Comparison of ENCODE assay signal across 1 cellular context in the genomic region with DNA sequence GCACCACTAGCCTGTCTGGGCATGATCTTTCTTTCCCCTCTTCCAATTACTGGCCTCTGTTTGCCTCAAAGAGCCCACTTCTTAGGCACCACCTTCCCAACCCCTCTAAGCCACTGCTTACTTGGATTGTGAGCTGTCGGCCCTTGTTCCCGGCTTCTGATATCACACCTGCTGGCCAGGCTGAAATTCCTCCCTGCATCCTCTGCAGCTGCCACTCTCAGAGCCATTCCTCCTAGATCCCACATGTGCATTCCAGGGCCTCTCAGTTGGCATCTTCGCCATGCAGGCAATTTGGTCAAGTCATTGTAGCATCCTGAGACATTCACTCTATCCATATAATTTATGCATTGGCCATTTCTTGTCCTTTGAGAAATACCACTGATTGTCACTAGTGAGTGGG.
A peak's percentile ranks its signal among the peaks of the same experiment; 100 is the strongest.
TF ChIP-seq lines count a peak whose summit lies in the region.

No MANE protein-coding gene starts in this region.

TF ChIP-seq in HepG2, 621 proteins besides CTCF, POLR2A, EP300 and RAD21 (continued from another document and continues in another):
- TF ChIP-seq BCLAF1 (IDR thresholded peaks at IDR 0.05) (no peak), ZNF772 (CRISPR knock-in tag; IDR thresholded peaks at IDR 0.05) (no peak), RFX3 (CRISPR knock-in tag; IDR thresholded peaks at IDR 0.05) (no peak), THAP11 (CRISPR knock-in tag; IDR thresholded peaks at IDR 0.05) (no peak), HDAC6 (IDR thresholded peaks at IDR 0.05; ENCODE audit: low read depth, low read length) (no peak), KMT2A (CRISPR knock-in tag; IDR thresholded peaks at IDR 0.05) (no peak), ZUFSP (CRISPR knock-in tag; IDR thresholded peaks at IDR 0.05; ENCODE audit: borderline replicate concordance) (no peak), ZNF816 (CRISPR knock-in tag; IDR thresholded peaks at IDR 0.05; ENCODE audit: borderline replicate concordance) (no peak), TCF7L2 (IDR thresholded peaks at IDR 0.05; ENCODE audit: low read depth, low read length) (no peak), ZMYM3 (CRISPR knock-in tag; IDR thresholded peaks at IDR 0.05) (0 out of 2 replicates have a peak, but pooled peaks have one; percentile 15), BORCS8-MEF2B (CRISPR knock-in tag; IDR thresholded peaks at IDR 0.05) (no peak), KLF13 (CRISPR knock-in tag; IDR thresholded peaks at IDR 0.05) (no peak), SCMH1 (CRISPR knock-in tag; IDR thresholded peaks at IDR 0.05; ENCODE audit: borderline replicate concordance) (no peak), CEBPG (CRISPR knock-in tag; IDR thresholded peaks at IDR 0.05) (no peak), SSRP1 (CRISPR knock-in tag; IDR thresholded peaks at IDR 0.05) (no peak), GTF3A (CRISPR knock-in tag; conservative IDR thresholded peaks at IDR 0.05) (no peak), RBFOX2 (IDR thresholded peaks at IDR 0.05; ENCODE audit: low read depth, low read length) (no peak), ZNF451 (CRISPR knock-in tag; IDR thresholded peaks at IDR 0.05) (no peak), ZSCAN22 (CRISPR knock-in tag; IDR thresholded peaks at IDR 0.05) (no peak), TEAD3 (CRISPR knock-in tag; optimal IDR thresholded peaks at IDR 0.05; ENCODE audit: borderline replicate concordance) (peak; percentile 87), ZNF780A (CRISPR knock-in tag; IDR thresholded peaks at IDR 0.05) (no peak), TSC22D2 (CRISPR knock-in tag; IDR thresholded peaks at IDR 0.05; ENCODE audit: borderline replicate concordance) (no peak), RARA (CRISPR knock-in tag; IDR thresholded peaks at IDR 0.05) (no peak), ZBTB42 (CRISPR knock-in tag; IDR thresholded peaks at IDR 0.05) (0 out of 2 replicates have a peak, but pooled peaks have one; percentile 47), ZNF333 (CRISPR knock-in tag; IDR thresholded peaks at IDR 0.05; ENCODE audit: borderline replicate concordance) (no peak), HOXA3 (CRISPR knock-in tag; IDR thresholded peaks at IDR 0.05) (no peak), NR2F6 (IDR thresholded peaks at IDR 0.05) (no peak), NR2F6 (CRISPR knock-in tag; IDR thresholded peaks at IDR 0.05) (no peak), REL (CRISPR knock-in tag; conservative IDR thresholded peaks at IDR 0.05) (no peak), ZNF235 (CRISPR knock-in tag; IDR thresholded peaks at IDR 0.05; ENCODE audit: borderline replicate concordance) (no peak), ZNF329 (CRISPR knock-in tag; IDR thresholded peaks at IDR 0.05; ENCODE audit: low read depth) (no peak), ZNF7 (CRISPR knock-in tag; IDR thresholded peaks at IDR 0.05) (no peak), SALL2 (CRISPR knock-in tag; IDR thresholded peaks at IDR 0.05) (no peak), FLYWCH1 (CRISPR knock-in tag; IDR thresholded peaks at IDR 0.05) (no peak), ZBTB21 (CRISPR knock-in tag; IDR thresholded peaks at IDR 0.05) (no peak), NCOA1 (CRISPR knock-in tag; IDR thresholded peaks at IDR 0.05) (no peak; the same call in 1 of the 2 replicates), ZBTB44 (CRISPR knock-in tag; IDR thresholded peaks at IDR 0.05) (no peak), TEAD2 (CRISPR knock-in tag; IDR thresholded peaks at IDR 0.05) (no peak), ZNF770 (CRISPR knock-in tag; IDR thresholded peaks at IDR 0.05) (no peak), ZNF567 (CRISPR knock-in tag; IDR thresholded peaks at IDR 0.05; ENCODE audit: borderline replicate concordance) (0 out of 2 replicates have a peak, but pooled peaks have one; percentile 33), BATF2 (CRISPR knock-in tag; IDR thresholded peaks at IDR 0.05) (no peak), ZNF121 (CRISPR knock-in tag; IDR thresholded peaks at IDR 0.05) (no peak), TARDBP (CRISPR knock-in tag; IDR thresholded peaks at IDR 0.05) (no peak), PAWR (CRISPR knock-in tag; IDR thresholded peaks at IDR 0.05; ENCODE audit: borderline replicate concordance) (no peak), ATRX (CRISPR knock-in tag; IDR thresholded peaks at IDR 0.05; ENCODE audit: borderline replicate concordance) (no peak), ZNF775 (CRISPR knock-in tag; IDR thresholded peaks at IDR 0.05; ENCODE audit: borderline replicate concordance) (no peak), ZBTB14 (CRISPR knock-in tag; IDR thresholded peaks at IDR 0.05) (no peak), ERF (CRISPR knock-in tag; IDR thresholded peaks at IDR 0.05) (no peak), ZNF761 (CRISPR knock-in tag; conservative IDR thresholded peaks at IDR 0.05) (no peak), ZNF564 (CRISPR knock-in tag; IDR thresholded peaks at IDR 0.05) (no peak), ZNF766 (CRISPR knock-in tag; IDR thresholded peaks at IDR 0.05; ENCODE audit: borderline replicate concordance) (no peak), ZNF557 (CRISPR knock-in tag; IDR thresholded peaks at IDR 0.05) (no peak), BRD4 (CRISPR knock-in tag; IDR thresholded peaks at IDR 0.05) (peak; percentile 80; the same call in 1 of the 2 replicates), ZNF143 (CRISPR knock-in tag; IDR thresholded peaks at IDR 0.05) (peak; percentile 47)
- TF ChIP-seq, protein P1, sequence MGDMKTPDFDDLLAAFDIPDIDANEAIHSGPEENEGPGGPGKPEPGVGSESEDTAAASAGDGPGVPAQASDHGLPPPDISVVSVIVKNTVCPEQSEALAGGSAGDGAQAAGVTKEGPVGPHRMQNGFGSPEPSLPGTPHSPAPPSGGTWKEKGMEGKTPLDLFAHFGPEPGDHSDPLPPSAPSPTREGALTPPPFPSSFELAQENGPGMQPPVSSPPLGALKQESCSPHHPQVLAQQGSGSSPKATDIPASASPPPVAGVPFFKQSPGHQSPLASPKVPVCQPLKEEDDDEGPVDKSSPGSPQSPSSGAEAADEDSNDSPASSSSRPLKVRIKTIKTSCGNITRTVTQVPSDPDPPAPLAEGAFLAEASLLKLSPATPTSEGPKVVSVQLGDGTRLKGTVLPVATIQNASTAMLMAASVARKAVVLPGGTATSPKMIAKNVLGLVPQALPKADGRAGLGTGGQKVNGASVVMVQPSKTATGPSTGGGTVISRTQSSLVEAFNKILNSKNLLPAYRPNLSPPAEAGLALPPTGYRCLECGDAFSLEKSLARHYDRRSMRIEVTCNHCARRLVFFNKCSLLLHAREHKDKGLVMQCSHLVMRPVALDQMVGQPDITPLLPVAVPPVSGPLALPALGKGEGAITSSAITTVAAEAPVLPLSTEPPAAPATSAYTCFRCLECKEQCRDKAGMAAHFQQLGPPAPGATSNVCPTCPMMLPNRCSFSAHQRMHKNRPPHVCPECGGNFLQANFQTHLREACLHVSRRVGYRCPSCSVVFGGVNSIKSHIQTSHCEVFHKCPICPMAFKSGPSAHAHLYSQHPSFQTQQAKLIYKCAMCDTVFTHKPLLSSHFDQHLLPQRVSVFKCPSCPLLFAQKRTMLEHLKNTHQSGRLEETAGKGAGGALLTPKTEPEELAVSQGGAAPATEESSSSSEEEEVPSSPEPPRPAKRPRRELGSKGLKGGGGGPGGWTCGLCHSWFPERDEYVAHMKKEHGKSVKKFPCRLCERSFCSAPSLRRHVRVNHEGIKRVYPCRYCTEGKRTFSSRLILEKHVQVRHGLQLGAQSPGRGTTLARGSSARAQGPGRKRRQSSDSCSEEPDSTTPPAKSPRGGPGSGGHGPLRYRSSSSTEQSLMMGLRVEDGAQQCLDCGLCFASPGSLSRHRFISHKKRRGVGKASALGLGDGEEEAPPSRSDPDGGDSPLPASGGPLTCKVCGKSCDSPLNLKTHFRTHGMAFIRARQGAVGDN (CRISPR knock-in tag; IDR thresholded peaks at IDR 0.05), result 0 out of 2 replicates have a peak, but pooled peaks have one; percentile 31
- TF ChIP-seq, protein P2, sequence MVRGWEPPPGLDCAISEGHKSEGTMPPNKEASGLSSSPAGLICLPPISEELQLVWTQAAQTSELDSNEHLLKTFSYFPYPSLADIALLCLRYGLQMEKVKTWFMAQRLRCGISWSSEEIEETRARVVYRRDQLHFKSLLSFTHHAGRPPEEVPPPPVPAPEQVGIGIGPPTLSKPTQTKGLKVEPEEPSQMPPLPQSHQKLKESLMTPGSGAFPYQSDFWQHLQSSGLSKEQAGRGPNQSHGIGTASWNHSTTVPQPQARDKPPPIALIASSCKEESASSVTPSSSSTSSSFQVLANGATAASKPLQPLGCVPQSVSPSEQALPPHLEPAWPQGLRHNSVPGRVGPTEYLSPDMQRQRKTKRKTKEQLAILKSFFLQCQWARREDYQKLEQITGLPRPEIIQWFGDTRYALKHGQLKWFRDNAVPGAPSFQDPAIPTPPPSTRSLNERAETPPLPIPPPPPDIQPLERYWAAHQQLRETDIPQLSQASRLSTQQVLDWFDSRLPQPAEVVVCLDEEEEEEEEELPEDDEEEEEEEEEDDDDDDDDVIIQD (CRISPR knock-in tag; IDR thresholded peaks at IDR 0.05; ENCODE audit: low read depth), result no peak
- TF ChIP-seq, protein P3, sequence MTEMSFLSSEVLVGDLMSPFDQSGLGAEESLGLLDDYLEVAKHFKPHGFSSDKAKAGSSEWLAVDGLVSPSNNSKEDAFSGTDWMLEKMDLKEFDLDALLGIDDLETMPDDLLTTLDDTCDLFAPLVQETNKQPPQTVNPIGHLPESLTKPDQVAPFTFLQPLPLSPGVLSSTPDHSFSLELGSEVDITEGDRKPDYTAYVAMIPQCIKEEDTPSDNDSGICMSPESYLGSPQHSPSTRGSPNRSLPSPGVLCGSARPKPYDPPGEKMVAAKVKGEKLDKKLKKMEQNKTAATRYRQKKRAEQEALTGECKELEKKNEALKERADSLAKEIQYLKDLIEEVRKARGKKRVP (CRISPR knock-in tag; IDR thresholded peaks at IDR 0.05), result no peak
